Comparison of ENCODE assay signal across 1 cellular context in genomic region chr19:16626796-16627193, GRCh38.
TF ChIP-seq lines count a peak whose summit lies in the region.

No MANE protein-coding gene starts in this region.

TF ChIP-seq in K562, 482 proteins besides CTCF, POLR2A, EP300 and RAD21:
- TF ChIP-seq, protein P1, sequence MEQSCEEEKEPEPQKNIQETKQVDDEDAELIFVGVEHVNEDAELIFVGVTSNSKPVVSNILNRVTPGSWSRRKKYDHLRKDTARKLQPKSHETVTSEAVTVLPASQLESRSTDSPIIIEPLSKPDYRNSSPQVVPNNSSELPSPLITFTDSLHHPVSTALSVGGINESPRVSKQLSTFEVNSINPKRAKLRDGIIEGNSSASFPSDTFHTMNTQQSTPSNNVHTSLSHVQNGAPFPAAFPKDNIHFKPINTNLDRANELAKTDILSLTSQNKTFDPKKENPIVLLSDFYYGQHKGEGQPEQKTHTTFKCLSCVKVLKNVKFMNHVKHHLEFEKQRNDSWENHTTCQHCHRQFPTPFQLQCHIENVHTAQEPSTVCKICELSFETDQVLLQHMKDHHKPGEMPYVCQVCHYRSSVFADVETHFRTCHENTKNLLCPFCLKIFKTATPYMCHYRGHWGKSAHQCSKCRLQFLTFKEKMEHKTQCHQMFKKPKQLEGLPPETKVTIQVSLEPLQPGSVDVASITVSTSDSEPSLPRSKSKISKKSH (CRISPR knock-in tag; IDR thresholded peaks at IDR 0.05): no peak
- TF ChIP-seq XRCC4 (IDR thresholded peaks at IDR 0.05; ENCODE audit: extremely low read depth, insufficient read depth, insufficient read length) (no peak), RFX7 (CRISPR knock-in tag; IDR thresholded peaks at IDR 0.05) (no peak), TSHZ1 (CRISPR knock-in tag; IDR thresholded peaks at IDR 0.05) (no peak), KDM2B (CRISPR knock-in tag; IDR thresholded peaks at IDR 0.05) (no peak), CHD4 (IDR thresholded peaks at IDR 0.05; ENCODE audit: insufficient read depth, insufficient replicate concordance, low read depth, low read length, poor library complexity, severe bottlenecking) (no peak), ZNF740 (CRISPR knock-in tag; IDR thresholded peaks at IDR 0.05) (peak; percentile 43; the same call in 1 of the 2 replicates), ZNF740 (tag; IDR thresholded peaks at IDR 0.05) (peak in 1 of 2 experiments; percentile 69; a peak in 1 of 4 replicates), PHF21A (IDR thresholded peaks at IDR 0.05; ENCODE audit: borderline replicate concordance, low read depth) (no peak), MTF1 (CRISPR knock-in tag; IDR thresholded peaks at IDR 0.05; ENCODE audit: borderline replicate concordance) (no peak), CREB1 (IDR thresholded peaks at IDR 0.05) (no peak), CREB1 (CRISPR knock-in tag; IDR thresholded peaks at IDR 0.05) (no peak), ZFP1 (CRISPR knock-in tag; IDR thresholded peaks at IDR 0.05) (no peak), ZNF197 (CRISPR knock-in tag; IDR thresholded peaks at IDR 0.05; ENCODE audit: low read depth) (no peak), ZNF282 (CRISPR knock-in tag; IDR thresholded peaks at IDR 0.05) (no peak), EGR1 (conservative IDR thresholded peaks at IDR 0.05) (peak; percentile 48; the same call in 1 of the 2 replicates), ZBTB17 (CRISPR knock-in tag; IDR thresholded peaks at IDR 0.05) (no peak), BRD4 (IDR thresholded peaks at IDR 0.05) (no peak)
- TF ChIP-seq, protein P2, sequence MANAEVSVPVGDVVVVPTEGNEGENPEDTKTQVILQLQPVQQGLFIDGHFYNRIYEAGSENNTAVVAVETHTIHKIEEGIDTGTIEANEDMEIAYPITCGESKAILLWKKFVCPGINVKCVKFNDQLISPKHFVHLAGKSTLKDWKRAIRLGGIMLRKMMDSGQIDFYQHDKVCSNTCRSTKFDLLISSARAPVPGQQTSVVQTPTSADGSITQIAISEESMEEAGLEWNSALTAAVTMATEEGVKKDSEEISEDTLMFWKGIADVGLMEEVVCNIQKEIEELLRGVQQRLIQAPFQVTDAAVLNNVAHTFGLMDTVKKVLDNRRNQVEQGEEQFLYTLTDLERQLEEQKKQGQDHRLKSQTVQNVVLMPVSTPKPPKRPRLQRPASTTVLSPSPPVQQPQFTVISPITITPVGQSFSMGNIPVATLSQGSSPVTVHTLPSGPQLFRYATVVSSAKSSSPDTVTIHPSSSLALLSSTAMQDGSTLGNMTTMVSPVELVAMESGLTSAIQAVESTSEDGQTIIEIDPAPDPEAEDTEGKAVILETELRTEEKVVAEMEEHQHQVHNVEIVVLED (CRISPR knock-in tag; IDR thresholded peaks at IDR 0.05): no peak
- TF ChIP-seq, protein P3, sequence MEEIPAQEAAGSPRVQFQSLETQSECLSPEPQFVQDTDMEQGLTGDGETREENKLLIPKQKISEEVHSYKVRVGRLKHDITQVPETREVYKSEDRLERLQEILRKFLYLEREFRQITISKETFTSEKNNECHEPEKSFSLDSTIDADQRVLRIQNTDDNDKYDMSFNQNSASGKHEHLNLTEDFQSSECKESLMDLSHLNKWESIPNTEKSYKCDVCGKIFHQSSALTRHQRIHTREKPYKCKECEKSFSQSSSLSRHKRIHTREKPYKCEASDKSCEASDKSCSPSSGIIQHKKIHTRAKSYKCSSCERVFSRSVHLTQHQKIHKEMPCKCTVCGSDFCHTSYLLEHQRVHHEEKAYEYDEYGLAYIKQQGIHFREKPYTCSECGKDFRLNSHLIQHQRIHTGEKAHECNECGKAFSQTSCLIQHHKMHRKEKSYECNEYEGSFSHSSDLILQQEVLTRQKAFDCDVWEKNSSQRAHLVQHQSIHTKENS (CRISPR knock-in tag; IDR thresholded peaks at IDR 0.05): no peak
- TF ChIP-seq, protein P4, sequence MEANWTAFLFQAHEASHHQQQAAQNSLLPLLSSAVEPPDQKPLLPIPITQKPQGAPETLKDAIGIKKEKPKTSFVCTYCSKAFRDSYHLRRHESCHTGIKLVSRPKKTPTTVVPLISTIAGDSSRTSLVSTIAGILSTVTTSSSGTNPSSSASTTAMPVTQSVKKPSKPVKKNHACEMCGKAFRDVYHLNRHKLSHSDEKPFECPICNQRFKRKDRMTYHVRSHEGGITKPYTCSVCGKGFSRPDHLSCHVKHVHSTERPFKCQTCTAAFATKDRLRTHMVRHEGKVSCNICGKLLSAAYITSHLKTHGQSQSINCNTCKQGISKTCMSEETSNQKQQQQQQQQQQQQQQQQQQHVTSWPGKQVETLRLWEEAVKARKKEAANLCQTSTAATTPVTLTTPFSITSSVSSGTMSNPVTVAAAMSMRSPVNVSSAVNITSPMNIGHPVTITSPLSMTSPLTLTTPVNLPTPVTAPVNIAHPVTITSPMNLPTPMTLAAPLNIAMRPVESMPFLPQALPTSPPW (CRISPR knock-in tag; IDR thresholded peaks at IDR 0.05): peak; percentile 61
- TF ChIP-seq, protein P5, sequence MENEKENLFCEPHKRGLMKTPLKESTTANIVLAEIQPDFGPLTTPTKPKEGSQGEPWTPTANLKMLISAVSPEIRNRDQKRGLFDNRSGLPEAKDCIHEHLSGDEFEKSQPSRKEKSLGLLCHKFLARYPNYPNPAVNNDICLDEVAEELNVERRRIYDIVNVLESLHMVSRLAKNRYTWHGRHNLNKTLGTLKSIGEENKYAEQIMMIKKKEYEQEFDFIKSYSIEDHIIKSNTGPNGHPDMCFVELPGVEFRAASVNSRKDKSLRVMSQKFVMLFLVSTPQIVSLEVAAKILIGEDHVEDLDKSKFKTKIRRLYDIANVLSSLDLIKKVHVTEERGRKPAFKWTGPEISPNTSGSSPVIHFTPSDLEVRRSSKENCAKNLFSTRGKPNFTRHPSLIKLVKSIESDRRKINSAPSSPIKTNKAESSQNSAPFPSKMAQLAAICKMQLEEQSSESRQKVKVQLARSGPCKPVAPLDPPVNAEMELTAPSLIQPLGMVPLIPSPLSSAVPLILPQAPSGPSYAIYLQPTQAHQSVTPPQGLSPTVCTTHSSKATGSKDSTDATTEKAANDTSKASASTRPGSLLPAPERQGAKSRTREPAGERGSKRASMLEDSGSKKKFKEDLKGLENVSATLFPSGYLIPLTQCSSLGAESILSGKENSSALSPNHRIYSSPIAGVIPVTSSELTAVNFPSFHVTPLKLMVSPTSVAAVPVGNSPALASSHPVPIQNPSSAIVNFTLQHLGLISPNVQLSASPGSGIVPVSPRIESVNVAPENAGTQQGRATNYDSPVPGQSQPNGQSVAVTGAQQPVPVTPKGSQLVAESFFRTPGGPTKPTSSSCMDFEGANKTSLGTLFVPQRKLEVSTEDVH (IDR thresholded peaks at IDR 0.05; ENCODE audit: low read depth, partially characterized antibody): no peak
